In the genomic region with DNA sequence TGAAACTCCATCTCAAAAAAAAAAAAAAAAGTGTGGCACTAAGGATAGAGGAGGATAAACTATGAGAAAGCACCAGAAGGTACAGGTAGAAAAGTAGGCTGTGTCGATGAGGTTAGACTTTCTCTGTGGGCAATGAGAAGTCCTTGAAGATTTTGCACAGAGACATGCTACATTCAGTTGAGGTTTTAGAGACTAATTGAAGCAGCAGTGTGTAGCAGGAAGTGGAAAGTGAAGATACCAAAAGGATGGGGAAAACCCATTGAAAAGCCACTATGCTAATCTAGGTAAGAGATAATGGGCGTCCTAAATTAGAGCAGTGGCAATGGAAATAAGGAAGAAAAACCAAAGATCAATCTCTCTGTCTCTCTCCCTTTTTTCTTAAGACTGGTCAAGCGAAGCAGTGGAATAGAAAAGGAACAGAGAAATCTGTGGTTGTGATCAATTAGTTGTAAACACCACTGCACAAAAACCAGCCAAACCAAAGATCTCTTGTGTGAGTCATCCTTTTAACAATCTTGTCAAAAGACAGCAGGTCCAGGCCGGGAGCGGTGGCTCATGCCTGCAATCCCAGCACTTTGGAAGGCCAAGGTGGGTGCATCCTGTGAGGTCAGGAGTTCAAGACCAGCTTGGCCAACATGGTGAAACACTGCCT, we compare ENCODE assay signal across 8 cellular contexts. TPM values are rescaled to one million over a fixed set of nuclear protein-coding genes. Genes with fewer than 3 reads are reported as not detected.
DNase-seq lines count a peak whose midpoint lies in the region; ATAC-seq lines count a peak whose summit lies in the region.

No MANE protein-coding gene starts in this region.

- H3K27ac Mint-ChIP-seq in stimulated activated naive B cell treated with anti-CD40 and anti-IgM and Interleukin-4, amounts not matched to agents 10 μg/mL and 1 μg/mL and 100 μg/mL, for 72 hours: peak overlapping the region; percentile 56

- no peaks in the 10 kb centered on the region for H3K9me3 Mint-ChIP-seq in stimulated activated naive B cell treated with anti-CD40 and anti-IgM and Interleukin-4, amounts not matched to agents 10 μg/mL and 1 μg/mL and 100 μg/mL, for 72 hours

- peaks cover 10 to 15% of the 10 kb centered on the region in 2 donors for H3K27me3 Mint-ChIP-seq in stimulated activated naive B cell treated with anti-CD40 and anti-IgM and Interleukin-4, amounts not matched to agents 10 μg/mL and 1 μg/mL and 100 μg/mL, for 72 hours

- ATAC-seq in HG03103 (IDR thresholded peaks at IDR 0.05; ENCODE audit: low read depth, unreplicated experiment) (peak; percentile 89), Right ventricle myocardium inferior (no peak)
- peak; percentile 93 to 94 for ATAC-seq in stimulated activated naive B cell treated with anti-CD40 and anti-IgM and Interleukin-4, amounts not matched to agents 10 μg/mL and 1 μg/mL and 100 μg/mL, for 72 hours (replicated peaks)

- peak; percentile 52 for DNase-seq in activated CD4-positive, alpha-beta T cell treated with anti-CD3 and anti-CD28 coated beads for 48 hours
- no peak for DNase-seq in activated CD4-positive, alpha-beta T cell treated with anti-CD3 and anti-CD28 coated beads, Interleukin-2, amount 50 U/mL, for 1 hour
- peak; percentile 30 for DNase-seq in activated CD8-positive, alpha-beta memory T cell treated with anti-CD3 and anti-CD28 coated beads, Interleukin-2, amount 50 U/mL, for 4 hours
- peak; percentile 35 for DNase-seq in stimulated activated naive B cell treated with anti-CD40 and anti-IgM and Interleukin-4, amounts not matched to agents 10 μg/mL and 1 μg/mL and 100 μg/mL, for 72 hours
- DNase-seq in Right ventricle myocardium inferior (ENCODE audit: missing footprints): no peak
- DNase-seq in D341Med (ENCODE audit: low spot score): no peak
- DNase-seq in SW 1271 (lab: John Stamatoyannopoulos, UW): no peak

- intact Hi-C loops in Right ventricle myocardium inferior (cut with DNase I): no loop called here

- no peaks in the 10 kb centered on the region for H3K36me3 Mint-ChIP-seq in stimulated activated naive B cell treated with anti-CD40 and anti-IgM and Interleukin-4, amounts not matched to agents 10 μg/mL and 1 μg/mL and 100 μg/mL, for 72 hours

- H3K4me1 Mint-ChIP-seq in stimulated activated naive B cell treated with anti-CD40 and anti-IgM and Interleukin-4, amounts not matched to agents 10 μg/mL and 1 μg/mL and 100 μg/mL, for 72 hours: peaks cover 11 to 36% of the 10 kb centered on the region in 2 donors

- peak overlapping the region; percentile 5 to 45 for H3K4me3 Mint-ChIP-seq in stimulated activated naive B cell treated with anti-CD40 and anti-IgM and Interleukin-4, amounts not matched to agents 10 μg/mL and 1 μg/mL and 100 μg/mL, for 72 hours

RNA-seq across cellular contexts. Expression of a gene that starts 3.5 kb away (rescaled TPM):
- total RNA-seq in Right ventricle myocardium inferior: not detected

Comparison
In these comparisons a context has a peak if more than half of its experiments do, and no peak if none do; other contexts are left out.
1. DNase-seq: peak in activated CD4-positive, alpha-beta T cell treated with anti-CD3 and anti-CD28 coated beads for 48 hours (single experiment), activated CD8-positive, alpha-beta memory T cell treated with anti-CD3 and anti-CD28 coated beads, Interleukin-2, amount 50 U/mL, for 4 hours (single experiment) and stimulated activated naive B cell treated with anti-CD40 and anti-IgM and Interleukin-4, amounts not matched to agents 10 μg/mL and 1 μg/mL and 100 μg/mL, for 72 hours (single experiment); none in activated CD4-positive, alpha-beta T cell treated with anti-CD3 and anti-CD28 coated beads, Interleukin-2, amount 50 U/mL, for 1 hour (single experiment), Right ventricle myocardium inferior (single experiment), D341Med (single experiment) and SW 1271 (0 of 2).